In genomic region chr7:103691291-103691690, GRCh38 we compare ENCODE assay signal across 16 cellular contexts.
DNase-seq lines count a peak whose midpoint lies in the region; ATAC-seq, FAIRE-seq and TF ChIP-seq lines count a peak whose summit lies in the region.
"Had no signal": no experiment of that assay in that cellular context is flagged by ENCODE, and none has a peak within 500 bp of the region (broad histone marks: within the 10 kb centered on the region; RNA-seq: fewer than 3 reads in every experiment).

No MANE protein-coding gene starts in this region.

- in situ Hi-C loops in HepG2 (cut with HindIII; ENCODE audit: extremely low pct_ligation_motif_present, low pct_unique_long_range_greater_than_20kb), result no loop called here

- TF ChIP-seq EP300 in HepG2 (IDR thresholded peaks at IDR 0.05; ENCODE audit: low read depth in 2 of 2, low read length in 2 of 2), result peak in 1 of 2 experiments; percentile 19; a peak in 1 of 4 replicates
- no peak for TF ChIP-seq EP300 in HepG2 (CRISPR knock-in tag; IDR thresholded peaks at IDR 0.05; ENCODE audit: borderline replicate concordance)

- intact Hi-C loops in HepG2 (cut with micrococcal nuclease; ENCODE audit: unreplicated experiment), result no loop called here
- intact Hi-C loops in cardiac septum (cut with DNase I), result no loop called here

- H3K9ac ChIP-seq in HepG2 (ENCODE audit: insufficient read depth, low read depth, low read length), result no peak overlapping the region

- POLR2A ChIA-PET in HepG2 (lab: Yijun Ruan, JAX), result no interaction called here

- BruUV-seq in HepG2 (replicated peaks; lab: Mats Ljungman, UMichigan), result no TSS peak

- FAIRE-seq in HepG2 (lab: Jason Lieb, UNC), result no peak
- FAIRE-seq in GM12891 (lab: Jason Lieb, UNC), result no peak
- FAIRE-seq: GM12892, H54 had no signal

- ATAC-seq in HepG2, result no peak; the same call in 2 of the 3 replicates

- TF ChIP-seq RAD21 in HepG2 (CRISPR knock-in tag; IDR thresholded peaks at IDR 0.05), result no peak

- TF ChIP-seq POLR2A in HepG2 (IDR thresholded peaks at IDR 0.05; ENCODE audit: insufficient read depth in 1 of 2, low read depth in 2 of 2, low read length in 2 of 2), result no peak
- TF ChIP-seq POLR2A in GM12891 (IDR thresholded peaks at IDR 0.05; ENCODE audit: low read depth, low read length), result no peak

- no peak overlapping the region for H2AFZ ChIP-seq in HepG2 (ENCODE audit: low read length)

- 65% methylated on average over 4 of the region's 4 CpGs for WGBS in HepG2 (ENCODE audit: low lambda C conversion rate)

- H3K36me3 ChIP-seq in HepG2 (replicated peaks in 1 of 2; ENCODE audit: control insufficient read depth in 1 of 2, insufficient read depth in 2 of 2, low read length in 2 of 2), result peaks cover 0 to 12% of the 10 kb centered on the region in 2 experiments; a peak in 3 of 5 replicates

- no peak overlapping the region for H3K27ac ChIP-seq in HepG2 (ENCODE audit: extremely low read length, insufficient read depth, low read length)

- no peaks in the 10 kb centered on the region for H3K79me2 ChIP-seq in HepG2 (ENCODE audit: insufficient read depth, low read length)

- no peak overlapping the region for H3K4me3 ChIP-seq in HepG2 (replicated peaks in 1 of 3; ENCODE audit: insufficient read depth in 1 of 3, low read depth in 2 of 3, low read length in 3 of 3)

- TF ChIP-seq CTCF in HepG2 (CRISPR knock-in tag; IDR thresholded peaks at IDR 0.05), result no peak

- H3K4me2 ChIP-seq in HepG2 (ENCODE audit: low read depth, low read length), result no peak overlapping the region

- peak; percentile 13 for DNase-seq in NCI-H2107 treated with DMSO at 0.1 percent for 48 hours (lab: John Stamatoyannopoulos, UW; ENCODE audit: unreplicated experiment)
- no peak for DNase-seq in NCI-H2107 (lab: John Stamatoyannopoulos, UW)
- peak; percentile 9 for DNase-seq in NCI-H2196 treated with DMSO at 0.1 percent for 48 hours (lab: John Stamatoyannopoulos, UW; ENCODE audit: unreplicated experiment)
- peak; percentile 67 for DNase-seq in NCI-H774 (lab: John Stamatoyannopoulos, UW)
- no peak for DNase-seq in HepG2 (ENCODE audit: low spot score)
- no peak for DNase-seq in activated CD8-positive, alpha-beta memory T cell treated with anti-CD3 and anti-CD28 coated beads, Interleukin-2, amount 50 U/mL, for 4 hours
- DNase-seq in cardiac septum (ENCODE audit: low spot score), result no peak
- no peak for DNase-seq in GM12891 (ENCODE audit: insufficient read length, low spot score)
- DNase-seq: COR-L47, EL, KG1, NCI-H1436 treated with DMSO at 0.1 percent for 48 hours, Right ventricle myocardium superior, SW 1271 had no signal

- H3K27me3 ChIP-seq in HepG2 (ENCODE audit: control insufficient read depth in 1 of 2, insufficient read depth in 2 of 2, low read length in 2 of 2), result no peaks in the 10 kb centered on the region

- H3K9me3 ChIP-seq in HepG2 (ENCODE audit: low read length), result no peaks in the 10 kb centered on the region

- peaks cover 16% of the 10 kb centered on the region for H3K4me1 ChIP-seq in HepG2 (ENCODE audit: insufficient read depth, low read length)

- H4K20me1 ChIP-seq in HepG2 (ENCODE audit: insufficient read depth, low read length), result no peaks in the 10 kb centered on the region

- CTCF ChIA-PET in HepG2 (lab: Yijun Ruan, JAX; ENCODE audit: low intra/inter-chr PET ratio, low total read pairs), result no interaction called here

TF ChIP-seq in HepG2, 621 proteins besides CTCF, POLR2A, EP300 and RAD21 (continues in another document):
- TF ChIP-seq ZNF20 (CRISPR knock-in tag; IDR thresholded peaks at IDR 0.05) (no peak), DNMT3B (CRISPR knock-in tag; conservative IDR thresholded peaks at IDR 0.05) (no peak), TP53 (CRISPR knock-in tag; conservative IDR thresholded peaks at IDR 0.05) (no peak), FOXK1 (CRISPR knock-in tag; IDR thresholded peaks at IDR 0.05; ENCODE audit: borderline replicate concordance, low read depth) (0 out of 2 replicates have a peak, but pooled peaks have one; percentile 16), ELK4 (CRISPR knock-in tag; IDR thresholded peaks at IDR 0.05; ENCODE audit: borderline replicate concordance) (no peak), ARID5B (CRISPR knock-in tag; IDR thresholded peaks at IDR 0.05) (peak; percentile 61), ZBTB7A (CRISPR knock-in tag; IDR thresholded peaks at IDR 0.05) (no peak)

TF ChIP-seq in GM12891, 5 proteins besides CTCF, POLR2A, EP300 and RAD21:
- TF ChIP-seq TAF1 (IDR thresholded peaks at IDR 0.05; ENCODE audit: low read depth, low read length) (no peak), POLR2AphosphoS5 (IDR thresholded peaks at IDR 0.05; ENCODE audit: low read depth, low read length) (no peak)

Comparison
In these comparisons a context has a peak if more than half of its experiments do, and no peak if none do; other contexts are left out.
1. DNase-seq: peak in NCI-H2107 treated with DMSO at 0.1 percent for 48 hours (single experiment), NCI-H2196 treated with DMSO at 0.1 percent for 48 hours (single experiment) and NCI-H774 (single experiment); none in NCI-H2107 (single experiment), HepG2 (single experiment), activated CD8-positive, alpha-beta memory T cell treated with anti-CD3 and anti-CD28 coated beads, Interleukin-2, amount 50 U/mL, for 4 hours (single experiment), cardiac septum (single experiment) and GM12891 (single experiment).